ENCODE assay signal across 15 cellular contexts in genomic region chr2:169840747-169841142, GRCh38.
"Had no signal": no experiment of that assay in that cellular context is flagged by ENCODE, and none has a peak within 500 bp of the region (broad histone marks: within the 10 kb centered on the region; RNA-seq: fewer than 3 reads in every experiment).

No MANE protein-coding gene starts in this region.

- H3K27ac Mint-ChIP-seq: activated naive CD8-positive, alpha-beta T cell treated with anti-CD3 and anti-CD28 coated beads, Interleukin-2, amount 10 ng/mL, durations not matched to agents 7 days and 5 days had no signal

- H3K36me3 ChIP-seq: prostate gland, right lobe of liver, thoracic aorta had no signal

- H3K27ac ChIP-seq: brain microvascular endothelial cell, epithelial cell of prostate, prostate gland, right lobe of liver, spleen, stomach, thoracic aorta had no signal

- H3K4me3 Mint-ChIP-seq: activated naive CD8-positive, alpha-beta T cell treated with anti-CD3 and anti-CD28 coated beads, Interleukin-2, amount 10 ng/mL, durations not matched to agents 7 days and 5 days had no signal

- H3K9me3 ChIP-seq: prostate gland, right lobe of liver, spleen, stomach, thoracic aorta had no signal

- DNase-seq: activated naive CD4-positive, alpha-beta T cell; activated naive CD8-positive, alpha-beta T cell treated with anti-CD3 and anti-CD28 coated beads, Interleukin-2, amount 10 ng/mL, durations not matched to agents 7 days and 5 days; activated T-cell treated with anti-CD3 and anti-CD28 coated beads for 4 hours; cerebellar nuclear complex; dermis blood vessel endothelial cell; head of caudate nucleus; left cardiac atrium; mammary epithelial cell; right lobe of liver; spleen; stomach had no signal

- H3K4me1 ChIP-seq: prostate gland had no signal

- H3K27me3 Mint-ChIP-seq: activated naive CD8-positive, alpha-beta T cell treated with anti-CD3 and anti-CD28 coated beads, Interleukin-2, amount 10 ng/mL, durations not matched to agents 7 days and 5 days had no signal

- H3K9me3 Mint-ChIP-seq: activated naive CD8-positive, alpha-beta T cell treated with anti-CD3 and anti-CD28 coated beads, Interleukin-2, amount 10 ng/mL, durations not matched to agents 7 days and 5 days had no signal

- H3K4me3 ChIP-seq: prostate gland, right lobe of liver, spleen, stomach, thoracic aorta had no signal

- H3K4me1 Mint-ChIP-seq: activated naive CD8-positive, alpha-beta T cell treated with anti-CD3 and anti-CD28 coated beads, Interleukin-2, amount 10 ng/mL, durations not matched to agents 7 days and 5 days had no signal

- H3K27me3 ChIP-seq: brain microvascular endothelial cell, right lobe of liver, spleen, stomach had no signal
